Comparison of ENCODE assay signal across 8 cellular contexts in the genomic region with DNA sequence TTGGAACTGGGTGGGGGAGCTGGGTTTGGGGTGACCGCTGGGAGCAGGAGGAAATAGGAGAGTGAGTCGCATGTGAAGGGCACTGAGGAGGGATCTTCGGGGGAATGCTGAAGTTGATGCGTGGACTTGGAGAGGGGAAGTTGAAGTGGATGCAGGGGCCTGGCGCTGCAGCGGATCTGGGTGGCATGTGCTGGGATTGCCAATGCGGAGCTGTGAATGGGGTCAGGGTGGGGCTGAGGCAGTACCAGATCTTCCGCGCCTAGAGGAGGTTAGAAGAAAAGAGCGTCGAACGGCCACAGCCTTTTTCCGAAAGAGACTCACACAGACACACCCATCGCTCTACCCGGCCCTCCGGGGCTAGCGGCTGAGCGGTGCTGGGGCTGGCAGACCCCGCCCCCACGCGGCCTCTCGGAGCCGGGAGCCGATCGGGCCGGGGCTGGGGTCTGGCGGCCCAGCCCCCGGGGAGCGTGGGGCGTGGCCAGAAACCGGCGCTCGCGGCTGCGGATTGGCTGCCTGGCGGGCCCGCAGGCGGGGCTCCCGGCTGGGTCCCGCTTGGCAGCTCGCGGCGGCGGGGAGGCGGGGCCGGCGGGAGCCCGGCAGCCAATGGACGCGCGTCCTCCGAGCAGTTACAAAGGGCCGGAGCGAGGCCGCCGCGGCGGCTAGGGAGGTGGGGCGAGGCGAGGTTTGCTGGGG. TPM values are rescaled to one million over a fixed set of nuclear protein-coding genes. Genes with fewer than 3 reads are reported as not detected.
DNase-seq lines count a peak whose midpoint lies in the region; ATAC-seq, FAIRE-seq and TF ChIP-seq lines count a peak whose summit lies in the region.

A gene (plus strand): TSS at position 655 of the 693 bp plus-strand sequence. CDS start 93 bp downstream, outside the sequence.

- H3K36me3 ChIP-seq in keratinocyte (ENCODE audit: control insufficient read depth in 2 of 2, extremely low read depth in 1 of 2, insufficient read depth in 2 of 2, low read length in 2 of 2), result peaks cover 0 to 3% of the 10 kb centered on the region in 2 experiments

- no peaks in the 10 kb centered on the region for H3K9me3 ChIP-seq in keratinocyte (ENCODE audit: control insufficient read depth, low read depth, low read length)

- TF ChIP-seq CTCF in AG09309 (IDR thresholded peaks at IDR 0.05; ENCODE audit: control insufficient read depth, insufficient read depth, low read depth, low read length, missing control alignments) (peak; percentile 5), keratinocyte (optimal IDR thresholded peaks at IDR 0.05 in 1 of 3, IDR thresholded peaks at IDR 0.05 in 1 of 3, conservative IDR thresholded peaks at IDR 0.05 in 1 of 3; ENCODE audit: extremely low read depth in 1 of 3, insufficient read depth in 2 of 3, low read length in 3 of 3) (no peak)

- H3K9me1 ChIP-seq in keratinocyte (ENCODE audit: control insufficient read depth, extremely low read depth, insufficient read depth, low read length), result no peaks in the 10 kb centered on the region

- FAIRE-seq in keratinocyte (lab: Jason Lieb, UNC), result peak; percentile 20

- dilution Hi-C loops in keratinocyte (cut with MboI; ENCODE audit: extremely low pct_ligation_motif_present, low sequenced_read_pairs), result no loop called here

- peak within 1 kb of the TSS; percentile 96 for H3K27ac ChIP-seq in keratinocyte (ENCODE audit: control insufficient read depth, insufficient read depth, low read length)

- ATAC-seq in GM19025 (IDR thresholded peaks at IDR 0.05; ENCODE audit: low read depth, unreplicated experiment), result peak; percentile 92
- ATAC-seq in HG03342 (IDR thresholded peaks at IDR 0.05; ENCODE audit: unreplicated experiment), result peak; percentile 91

- H2AFZ ChIP-seq in keratinocyte (ENCODE audit: control insufficient read depth, low read length), result peak within 1 kb of the TSS; percentile 89

- H3K4me2 ChIP-seq in keratinocyte (ENCODE audit: control insufficient read depth, extremely low read depth, insufficient read depth, low read depth, low read length), result peak within 1 kb of the TSS; percentile 97

- peak within 1 kb of the TSS; percentile 98 for H3K4me3 ChIP-seq in AG09309 (ENCODE audit: control insufficient read depth, low read depth, low read length)
- peak within 1 kb of the TSS; percentile 75 to 79 (median 79) for H3K4me3 ChIP-seq in keratinocyte (ENCODE audit: control insufficient read depth in 2 of 3, extremely low read depth in 1 of 3, insufficient read depth in 2 of 3, low read depth in 1 of 3, low read length in 3 of 3)

- H3K27me3 ChIP-seq in keratinocyte (ENCODE audit: control insufficient read depth, extremely low read depth, insufficient read depth, low read length), result no peaks in the 10 kb centered on the region

- peaks cover 39% of the 10 kb centered on the region for H3K79me2 ChIP-seq in keratinocyte (ENCODE audit: control insufficient read depth, insufficient read depth, low read length)

- H3K4me1 ChIP-seq in keratinocyte (ENCODE audit: control insufficient read depth, extremely low read depth, insufficient read depth, low read length), result peaks cover 38% of the 10 kb centered on the region

- H3K9ac ChIP-seq in keratinocyte (ENCODE audit: control insufficient read depth, extremely low read depth, insufficient read depth, low read length), result peak within 1 kb of the TSS; percentile 89

- DNase-seq in AG09309 (ENCODE audit: low read depth), result peak; percentile 56
- DNase-seq in NCI-H446 treated with DMSO at 0.1 percent for 48 hours (lab: John Stamatoyannopoulos, UW), result peak; percentile 69
- DNase-seq in activated CD4-positive, alpha-beta T cell treated with anti-CD3 and anti-CD28 coated beads for 1 hour, result peak; percentile 87
- peak; percentile 36 to 73 for DNase-seq in cerebellar nuclear complex (lab: John Stamatoyannopoulos, UW)
- DNase-seq in keratinocyte (ENCODE audit: low read depth, low spot score), result peak; percentile 59
- DNase-seq in stimulated activated CD4-positive, alpha-beta T cell treated with anti-CD3 and anti-CD28 coated beads, Interleukin-15, amount 100 ng/mL, for 1 hour (ENCODE audit: low read depth in 1 of 2, low spot score in 1 of 2), result peak; percentile 87 to 90

- H4K20me1 ChIP-seq in keratinocyte (ENCODE audit: control insufficient read depth, extremely low read depth, insufficient read depth, low read length), result no peaks in the 10 kb centered on the region

RNA-seq across cellular contexts. Expression of the gene that starts here (rescaled TPM):
- polyA plus RNA-seq in keratinocyte, result 41.6 to 55.0 TPM (median 49.7 TPM) in 3 replicates
- 21.0 TPM for polyA plus RNA-seq in keratinocyte (2011; ENCODE audit: low read depth)
- 20.7 and 45.7 TPM in 2 replicates for polyA plus RNA-seq in keratinocyte (2011; cell fraction: cytosol; rRNA removed)
- 57.9 and 67.1 TPM in 2 replicates for polyA plus RNA-seq in keratinocyte (2011; cell fraction: nucleus; rRNA removed)
- 18.8 and 28.4 TPM in 2 replicates for polyA plus RNA-seq in keratinocyte (2012; ENCODE audit: low replicate concordance)
- 135 to 193 TPM (median 184 TPM) in 3 replicates for polyA minus RNA-seq in keratinocyte
- 57.6 TPM for polyA minus RNA-seq in keratinocyte (2011; cell fraction: cytosol; rRNA and poly(A)+ RNA removed)
- polyA minus RNA-seq in keratinocyte (2011; cell fraction: nucleus; rRNA and poly(A)+ RNA removed), result 74.4 and 239 TPM in 2 replicates

Comparison
In these comparisons a context has a peak if more than half of its experiments do, and no peak if none do; other contexts are left out.
1. Peak in every context shown above with its lines: DNase-seq, ATAC-seq, H3K4me3 ChIP-seq and H3K27ac ChIP-seq.